ENCODE assay signal across 15 cellular contexts in genomic region chr7:22681852-22682657, GRCh38. TPM values are rescaled to one million over a fixed set of nuclear protein-coding genes. Genes with fewer than 3 reads are reported as not detected.
"Had no signal": no experiment of that assay in that cellular context is flagged by ENCODE, and none has a peak within 500 bp of the region (broad histone marks: within the 10 kb centered on the region; RNA-seq: fewer than 3 reads in every experiment).

No MANE protein-coding gene starts in this region.

- H3K4me1 Mint-ChIP-seq: neural crest cell had no signal

- FAIRE-seq: frontal cortex had no signal

- H3K36me3 Mint-ChIP-seq: immature natural killer cell had no signal

- H3K9me3 Mint-ChIP-seq: endodermal cell, immature natural killer cell had no signal

- H3K27ac Mint-ChIP-seq: activated CD4-positive, alpha-beta T cell treated with anti-CD3 and anti-CD28 coated beads for 36 hours; immature natural killer cell had no signal

- DNase-seq: activated CD4-positive, alpha-beta T cell treated with anti-CD3 and anti-CD28 coated beads for 36 hours; activated naive CD4-positive, alpha-beta T cell; activated T-cell treated with anti-CD3 and anti-CD28 coated beads for 4 hours; dorsolateral prefrontal cortex; endodermal cell; head of caudate nucleus; immature natural killer cell; sigmoid colon; spleen; stomach; T-helper 9 cell; upper lobe of right lung had no signal

- H3K4me3 Mint-ChIP-seq: activated CD4-positive, alpha-beta T cell treated with anti-CD3 and anti-CD28 coated beads for 36 hours; endodermal cell; immature natural killer cell; neural crest cell had no signal

- ATAC-seq: activated CD4-positive, alpha-beta T cell treated with anti-CD3 and anti-CD28 coated beads for 36 hours; upper lobe of right lung had no signal

RNA-seq across cellular contexts. Expression of gene IL6, which starts 44.9 kb away (rescaled TPM):
- total RNA-seq: frontal cortex, neural crest cell, osteocyte, stomach had no signal
- polyA plus RNA-seq: immature natural killer cell had no signal
